ENCODE assay signal across 16 cellular contexts in genomic region chr22:20149257-20150250, GRCh38. TPM values are rescaled to one million over a fixed set of nuclear protein-coding genes. Genes with fewer than 3 reads are reported as not detected.
A peak's percentile ranks its signal among the peaks of the same experiment; 100 is the strongest.
DNase-seq lines count a peak whose midpoint lies in the region; ATAC-seq and TF ChIP-seq lines count a peak whose summit lies in the region.
"Had no signal": no experiment of that assay in that cellular context is flagged by ENCODE, and none has a peak within 500 bp of the region (broad histone marks: within the 10 kb centered on the region; RNA-seq: fewer than 3 reads in every experiment).

No MANE protein-coding gene starts in this region.

- no peak for TF ChIP-seq CTCF in smooth muscle cell (IDR thresholded peaks at IDR 0.05; ENCODE audit: borderline replicate concordance, insufficient read depth, poor library complexity, severe bottlenecking)

- H3F3A ChIP-seq in smooth muscle cell (ENCODE audit: low read depth), result no peaks in the 10 kb centered on the region

- no peak overlapping the region for H2AFZ ChIP-seq in smooth muscle cell (ENCODE audit: low read depth)

- H3K27ac ChIP-seq in BLaER1 (peak overlapping the region; percentile 79), smooth muscle cell (ENCODE audit: low read depth) (no peak overlapping the region)
- 0 out of 22 replicates have a peak overlapping the region, but pooled peaks of 1 of the 11 experiments have one; percentile 13 for H3K27ac ChIP-seq in BLaER1 treated with 17β-estradiol and CSF1 and Interleukin-3, amounts not matched to agents 10 nM and 100 nM
- H3K27ac ChIP-seq: HL-60 had no signal

- peak; percentile 29 for DNase-seq in NCI-H2171 treated with DMSO at 0.1 percent for 48 hours (lab: John Stamatoyannopoulos, UW)
- DNase-seq in left lobe of liver (ENCODE audit: low spot score), result no peak
- no peak for DNase-seq in smooth muscle cell (lab: John Stamatoyannopoulos, UW; ENCODE audit: unreplicated experiment)
- no peak for DNase-seq in mucosa of gallbladder (ENCODE audit: low spot score)
- DNase-seq: ACHN; BE2C; CD4-positive, alpha-beta memory T cell; DMS79 treated with DMSO at 0.1 percent for 48 hours; GF-D8; H9 had no signal

- H3K27me3 ChIP-seq in BLaER1 (no peaks in the 10 kb centered on the region), smooth muscle cell (ENCODE audit: low read depth) (no peaks in the 10 kb centered on the region)
- no peaks in the 10 kb centered on the region for H3K27me3 ChIP-seq in BLaER1 treated with 17β-estradiol and CSF1 and Interleukin-3, amounts not matched to agents 10 nM and 100 nM
- H3K27me3 ChIP-seq: BE2C had no signal

- H3K36me3 ChIP-seq in BLaER1 (peaks cover 14% of the 10 kb centered on the region), smooth muscle cell (ENCODE audit: low read depth) (no peaks in the 10 kb centered on the region)
- peaks cover 0 to 11% (median 0%) of the 10 kb centered on the region in 11 experiments; a peak in 2 of 22 replicates for H3K36me3 ChIP-seq in BLaER1 treated with 17β-estradiol and CSF1 and Interleukin-3, amounts not matched to agents 10 nM and 100 nM

- no peaks in the 10 kb centered on the region for H3K79me2 ChIP-seq in smooth muscle cell (ENCODE audit: low read depth)

- H3K4me1 ChIP-seq in BLaER1 (peaks cover 88% of the 10 kb centered on the region), smooth muscle cell (ENCODE audit: low read depth) (no peaks in the 10 kb centered on the region)
- peaks cover 34 to 89% (median 81%) of the 10 kb centered on the region in 10 experiments for H3K4me1 ChIP-seq in BLaER1 treated with 17β-estradiol and CSF1 and Interleukin-3, amounts not matched to agents 10 nM and 100 nM

- no peak overlapping the region for H3K9ac ChIP-seq in BLaER1
- H3K9ac ChIP-seq in BLaER1 treated with 17β-estradiol and CSF1 and Interleukin-3, amounts not matched to agents 10 nM and 100 nM, result peak overlapping the region in 3 of 11 experiments; percentile 19 to 44 (median 26); a peak in 2 of 22 replicates
- H3K9ac ChIP-seq in smooth muscle cell (ENCODE audit: low read depth), result no peak overlapping the region

- H3K4me2 ChIP-seq in BLaER1, result peak overlapping the region; percentile 94
- peak overlapping the region; percentile 26 to 93 (median 71); a peak in 20 of 22 replicates for H3K4me2 ChIP-seq in BLaER1 treated with 17β-estradiol and CSF1 and Interleukin-3, amounts not matched to agents 10 nM and 100 nM
- no peak overlapping the region for H3K4me2 ChIP-seq in smooth muscle cell

- H3K9me3 ChIP-seq in BLaER1 (no peaks in the 10 kb centered on the region), smooth muscle cell (replicated peaks; ENCODE audit: low read depth) (no peaks in the 10 kb centered on the region)
- no peaks in the 10 kb centered on the region for H3K9me3 ChIP-seq in BLaER1 treated with 17β-estradiol and CSF1 and Interleukin-3, amounts not matched to agents 10 nM and 100 nM (replicated peaks in 1 of 11)
- H3K9me3 ChIP-seq: BE2C had no signal

- peaks cover 18% of the 10 kb centered on the region for H4K20me1 ChIP-seq in BLaER1
- H4K20me1 ChIP-seq in BLaER1 treated with 17β-estradiol and CSF1 and Interleukin-3, amounts not matched to agents 10 nM and 100 nM, result peaks cover 9 to 42% (median 18%) of the 10 kb centered on the region in 11 experiments; a peak in 18 of 22 replicates
- peaks cover 14% of the 10 kb centered on the region for H4K20me1 ChIP-seq in smooth muscle cell (ENCODE audit: low read depth)

- ATAC-seq in left lobe of liver (peak; percentile 4), HG02884 (IDR thresholded peaks at IDR 0.05; ENCODE audit: unreplicated experiment) (no peak)

- WGBS in smooth muscle cell (ENCODE audit: low lambda C conversion rate), result 92% methylated on average over 29 of the region's 32 CpGs

- peak overlapping the region; percentile 20; the same call in 1 of the 2 replicates for H3K4me3 ChIP-seq in BLaER1
- 0 out of 20 replicates have a peak overlapping the region, but pooled peaks of 1 of the 10 experiments have one; percentile 19 for H3K4me3 ChIP-seq in BLaER1 treated with 17β-estradiol and CSF1 and Interleukin-3, amounts not matched to agents 10 nM and 100 nM
- no peak overlapping the region for H3K4me3 ChIP-seq in smooth muscle cell

RNA-seq across cellular contexts. Expression of gene CCDC188, which starts 1.3 kb away (rescaled TPM):
- total RNA-seq in left lobe of liver (not detected), smooth muscle cell (not detected in 2 replicates), mucosa of gallbladder (0.83 TPM)
- not detected in 2 replicates for polyA plus RNA-seq in smooth muscle cell
- total RNA-seq: CD4-positive, alpha-beta memory T cell; H1; H9 had no signal
- polyA plus RNA-seq: CD14-positive monocyte; CD4-positive, alpha-beta memory T cell; H1 had no signal

RNA-seq across cellular contexts. Expression of gene ZDHHC8, which starts 17.9 kb away (rescaled TPM):
- total RNA-seq in left lobe of liver, result 37.3 TPM
- total RNA-seq in smooth muscle cell, result 5.2 and 12.7 TPM in 2 replicates
- polyA plus RNA-seq in smooth muscle cell, result 53.9 and 67.0 TPM in 2 replicates
- total RNA-seq in mucosa of gallbladder, result 64.8 TPM

RNA-seq across cellular contexts. Expression of gene TRMT2A, which starts 32.5 kb away (rescaled TPM):
- total RNA-seq in left lobe of liver (36.7 TPM), smooth muscle cell (21.1 and 25.9 TPM in 2 replicates), mucosa of gallbladder (67.1 TPM)
- polyA plus RNA-seq in smooth muscle cell, result 32.1 and 38.9 TPM in 2 replicates

RNA-seq across cellular contexts. Expression of gene RANBP1, which starts 33.6 kb away (rescaled TPM):
- 47.0 TPM for total RNA-seq in left lobe of liver
- 278 and 331 TPM in 2 replicates for total RNA-seq in smooth muscle cell
- polyA plus RNA-seq in smooth muscle cell, result 196 and 235 TPM in 2 replicates
- 62.6 TPM for total RNA-seq in mucosa of gallbladder
